In genomic region chr17:81050645-81051625, GRCh38 we compare ENCODE assay signal across 15 cellular contexts. TPM values are rescaled to one million over a fixed set of nuclear protein-coding genes. Genes with fewer than 3 reads are reported as not detected.
DNase-seq lines count a peak whose midpoint lies in the region; ATAC-seq, FAIRE-seq and TF ChIP-seq lines count a peak whose summit lies in the region.
"Had no signal": no experiment of that assay in that cellular context is flagged by ENCODE, and none has a peak within 500 bp of the region (broad histone marks: within the 10 kb centered on the region; RNA-seq: fewer than 3 reads in every experiment).

No MANE protein-coding gene starts in this region.

- peak overlapping the region; percentile 79 for H3K4me3 Mint-ChIP-seq in memory B cell
- H3K4me3 Mint-ChIP-seq: activated CD8-positive, alpha-beta T cell treated with anti-CD3 and anti-CD28 coated beads, Interleukin-2, amount 10 ng/mL, durations not matched to agents 7 days and 5 days had no signal

- TF ChIP-seq POLR2A in heart left ventricle (IDR thresholded peaks at IDR 0.05) (no peak), vagina (IDR thresholded peaks at IDR 0.05) (no peak)

- ATAC-seq in heart left ventricle, result no peak
- ATAC-seq in memory B cell (ENCODE audit: low read depth), result no peak
- no peak for ATAC-seq in HG02610 (IDR thresholded peaks at IDR 0.05; ENCODE audit: unreplicated experiment)
- ATAC-seq: activated CD8-positive, alpha-beta T cell treated with anti-CD3 and anti-CD28 coated beads, Interleukin-2, amount 10 ng/mL, durations not matched to agents 7 days and 5 days had no signal

- no peak for TF ChIP-seq CTCF in left ventricle myocardium inferior (IDR thresholded peaks at IDR 0.05; ENCODE audit: borderline replicate concordance)
- TF ChIP-seq CTCF in heart left ventricle (IDR thresholded peaks at IDR 0.05), result no peak
- TF ChIP-seq CTCF in bronchial epithelial cell (IDR thresholded peaks at IDR 0.05; ENCODE audit: insufficient read depth, low read length, severe bottlenecking), result no peak
- TF ChIP-seq CTCF in vagina (IDR thresholded peaks at IDR 0.05), result no peak

- H3K27ac ChIP-seq in left ventricle myocardium inferior (replicated peaks) (peak overlapping the region; percentile 84), heart left ventricle (peak overlapping the region in 4 of 12 donors; percentile 11 to 75 (median 58)), vagina (peak overlapping the region; percentile 30)

- H3K36me3 ChIP-seq in left ventricle myocardium inferior (no peaks in the 10 kb centered on the region), heart left ventricle (no peaks in the 10 kb centered on the region), bronchial epithelial cell (ENCODE audit: control insufficient read depth, insufficient read depth, low read length) (peaks cover 30% of the 10 kb centered on the region), vagina (no peaks in the 10 kb centered on the region)

- H3K4me1 ChIP-seq in left ventricle myocardium inferior (peaks cover 84% of the 10 kb centered on the region), heart left ventricle (peaks cover 2 to 68% (median 36%) of the 10 kb centered on the region in 12 donors), vagina (peaks cover 61% of the 10 kb centered on the region)

- WGBS in heart left ventricle, 4 donors, result 78 to 90% (median 84%) methylated on average over 26 to 32 of the region's 32 CpGs

- H3K36me3 Mint-ChIP-seq in memory B cell, result no peaks in the 10 kb centered on the region

- H3K4me3 ChIP-seq in left ventricle myocardium inferior (no peak overlapping the region), heart left ventricle (peak overlapping the region in 1 of 12 donors; percentile 28), bronchial epithelial cell (ENCODE audit: low read depth, low read length) (no peak overlapping the region), vagina (no peak overlapping the region)

- intact Hi-C loops in left ventricle myocardium inferior (cut with micrococcal nuclease) (no loop called here), heart left ventricle (cut with DNase I) (no loop called here), vagina (cut with DNase I) (no loop called here)

- H3K27ac Mint-ChIP-seq in memory B cell, result no peak overlapping the region
- H3K27ac Mint-ChIP-seq: activated CD8-positive, alpha-beta T cell treated with anti-CD3 and anti-CD28 coated beads, Interleukin-2, amount 10 ng/mL, durations not matched to agents 7 days and 5 days had no signal

- H3K9me3 ChIP-seq in left ventricle myocardium inferior (replicated peaks) (no peaks in the 10 kb centered on the region), heart left ventricle (no peaks in the 10 kb centered on the region), vagina (no peaks in the 10 kb centered on the region)

- peak; percentile 97 for FAIRE-seq in bronchial epithelial cell (lab: Jason Lieb, UNC)
- FAIRE-seq: A204.1 had no signal

- H3K4me1 Mint-ChIP-seq in memory B cell, result peaks cover 6% of the 10 kb centered on the region

- DNase-seq in left ventricle myocardium inferior (no peak), heart left ventricle (no peak), bronchial epithelial cell (ENCODE audit: low read depth) (no peak), memory B cell (ENCODE audit: low spot score in 2 of 2) (no peak), vagina (ENCODE audit: extremely low spot score in 2 of 2) (no peak), HuH-7.5 (ENCODE audit: low spot score) (no peak), NCI-H2029 treated with DMSO at 0.1 percent for 48 hours (lab: John Stamatoyannopoulos, UW) (no peak)
- DNase-seq: activated CD8-positive, alpha-beta T cell treated with anti-CD3 and anti-CD28 coated beads, Interleukin-2, amount 10 ng/mL, durations not matched to agents 7 days and 5 days; activated naive CD4-positive, alpha-beta T cell treated with anti-CD3 and anti-CD28 coated beads, Interleukin-2, amount 50 U/mL, for 16 hours; cortex of kidney; DMS79; NCI-H146; NCI-H82 had no signal

- H3K27me3 ChIP-seq in left ventricle myocardium inferior (ENCODE audit: low read depth), result no peaks in the 10 kb centered on the region
- no peaks in the 10 kb centered on the region for H3K27me3 ChIP-seq in heart left ventricle
- H3K27me3 ChIP-seq in bronchial epithelial cell (ENCODE audit: control insufficient read depth, insufficient read depth, low read length), result no peaks in the 10 kb centered on the region
- no peaks in the 10 kb centered on the region for H3K27me3 ChIP-seq in vagina

- H3K9me3 Mint-ChIP-seq in memory B cell, result no peaks in the 10 kb centered on the region

- peaks cover 16% of the 10 kb centered on the region for H3K27me3 Mint-ChIP-seq in memory B cell

RNA-seq across cellular contexts. Expression of gene BAIAP2, which starts 16.0 kb away (rescaled TPM):
- total RNA-seq in left ventricle myocardium inferior, result 27.9 TPM
- total RNA-seq in heart left ventricle, result 10 to 100 TPM in 8 of 9 donors, 1 to 10 TPM in 1; 8.9 to 30.2 (median 18.8) TPM
- 10 to 100 TPM; 15.3 to 18.5 TPM for polyA plus RNA-seq in heart left ventricle
- total RNA-seq in bronchial epithelial cell, result 48.7 and 60.3 TPM in 2 replicates
- total RNA-seq in vagina, result 113 TPM

RNA-seq across cellular contexts. Expression of gene CHMP6, which starts 59.3 kb away (rescaled TPM):
- total RNA-seq in left ventricle myocardium inferior, result 15.9 TPM
- total RNA-seq in heart left ventricle, result 10 to 100 TPM; 17.9 to 25.9 (median 19.4) TPM
- polyA plus RNA-seq in heart left ventricle, result 10 to 100 TPM; 24.4 to 35.5 TPM
- 5.8 and 8.6 TPM in 2 replicates for total RNA-seq in bronchial epithelial cell
- total RNA-seq in vagina, result 31.7 TPM
